8 cellular contexts compared by ENCODE assay signal in the genomic region with DNA sequence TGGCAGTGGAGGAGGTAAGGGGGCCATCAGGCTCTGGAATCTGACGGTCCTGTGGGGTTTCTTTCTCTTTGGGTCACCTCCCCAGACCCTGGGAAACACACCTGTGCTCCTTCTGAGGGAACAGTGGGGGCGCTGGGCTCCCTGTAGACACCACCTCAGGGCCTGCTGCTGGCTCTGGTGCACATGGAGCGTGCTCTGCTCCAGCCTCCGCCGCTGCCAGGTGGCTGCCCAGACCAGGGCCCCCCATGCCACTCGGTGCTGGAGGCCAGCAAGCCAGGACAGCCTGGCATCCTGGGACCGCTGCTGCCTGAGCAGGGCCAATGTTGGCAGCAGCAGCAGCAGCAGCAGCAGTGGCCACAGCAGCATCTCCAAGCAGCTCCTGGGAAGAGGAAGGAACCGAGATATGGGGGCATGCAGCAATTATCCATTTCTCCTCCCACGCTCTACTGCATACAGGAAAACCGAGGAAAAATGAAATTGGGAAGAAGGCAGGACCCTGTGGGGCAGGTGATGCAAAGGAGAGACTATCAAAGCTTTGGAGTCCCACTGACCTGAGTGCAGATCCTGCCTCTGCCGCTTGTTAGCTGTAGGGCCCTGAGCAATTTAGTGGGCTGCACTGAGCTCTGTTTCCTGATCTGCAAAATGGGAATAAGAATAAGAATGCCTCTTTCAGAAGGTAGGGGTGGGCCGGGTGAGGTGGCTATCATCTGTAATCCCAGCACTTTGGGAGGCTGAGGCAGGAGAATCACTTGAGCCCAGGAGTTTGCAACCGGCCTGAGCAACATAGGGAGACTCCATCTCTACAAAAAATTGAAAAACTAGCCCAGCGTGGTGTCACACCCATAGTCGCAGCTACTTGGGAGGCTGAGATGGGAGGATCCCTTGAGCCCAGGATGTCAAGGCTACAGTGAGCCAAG.
DNase-seq lines count a peak whose midpoint lies in the region; ATAC-seq and TF ChIP-seq lines count a peak whose summit lies in the region.

No MANE protein-coding gene starts in this region.

- no peak for ATAC-seq in HG03342 (IDR thresholded peaks at IDR 0.05; ENCODE audit: unreplicated experiment)

- H3K27me3 ChIP-seq in ACC112 (ENCODE audit: insufficient read depth, low read length) = no peaks in the 10 kb centered on the region
- H3K27me3 ChIP-seq in HUES6 (ENCODE audit: control insufficient read depth, insufficient read depth, low read length) = no peaks in the 10 kb centered on the region
- no peaks in the 10 kb centered on the region for H3K27me3 ChIP-seq in muscle layer of duodenum (ENCODE audit: low read depth, low read length)

- H3K9me3 ChIP-seq in HUES6 (ENCODE audit: control insufficient read depth, insufficient read depth, low read depth, low read length) (no peaks in the 10 kb centered on the region), muscle layer of duodenum (ENCODE audit: control insufficient read depth in 1 of 2, low read length in 2 of 2) (no peaks in the 10 kb centered on the region)

- H3K4me3 ChIP-seq in ACC112 (ENCODE audit: low read depth, low read length) (peak overlapping the region; percentile 100), HUES6 (ENCODE audit: low read depth, low read length) (peak overlapping the region; percentile 56), cardiac fibroblast (replicated peaks in 1 of 2; ENCODE audit: low read depth in 2 of 2, low read length in 2 of 2) (peak overlapping the region; percentile 54 to 75), muscle layer of duodenum (ENCODE audit: low read depth in 1 of 2, low read length in 2 of 2) (peak overlapping the region; percentile 78 to 96)

- H3K27ac ChIP-seq in ACC112 (ENCODE audit: low read depth, low read length) = no peak overlapping the region
- H3K27ac ChIP-seq in HUES6 (ENCODE audit: low read depth, low read length) = no peak overlapping the region
- H3K27ac ChIP-seq in muscle layer of duodenum (ENCODE audit: low read length) = peak overlapping the region; percentile 96

- H3K9ac ChIP-seq in HUES6 (ENCODE audit: low read length) = peak overlapping the region; percentile 52

- no peaks in the 10 kb centered on the region for H3K79me2 ChIP-seq in ACC112 (ENCODE audit: control insufficient read depth, insufficient read depth, low read length, unreplicated experiment)

- H2AFZ ChIP-seq in ACC112 (ENCODE audit: low read length, unreplicated experiment) = peak overlapping the region; percentile 90

- peaks cover 7% of the 10 kb centered on the region for H3K4me1 ChIP-seq in ACC112 (ENCODE audit: control insufficient read depth, insufficient read depth, low read length, unreplicated experiment)
- H3K4me1 ChIP-seq in HUES6 (ENCODE audit: control insufficient read depth, insufficient read depth, low read length) = peaks cover 14% of the 10 kb centered on the region; the same call in 1 of the 2 replicates
- peaks cover 4 to 20% of the 10 kb centered on the region in 2 donors for H3K4me1 ChIP-seq in muscle layer of duodenum (ENCODE audit: control insufficient read depth in 1 of 2, insufficient read depth in 2 of 2, low read length in 2 of 2)

- H3K36me3 ChIP-seq in ACC112 (ENCODE audit: insufficient read depth, low read length) (no peaks in the 10 kb centered on the region), HUES6 (ENCODE audit: control insufficient read depth, insufficient read depth, low read length) (no peaks in the 10 kb centered on the region), muscle layer of duodenum (ENCODE audit: control insufficient read depth in 1 of 2, insufficient read depth in 2 of 2, low read length in 2 of 2) (no peaks in the 10 kb centered on the region)

- TF ChIP-seq CTCF in cardiac fibroblast (IDR thresholded peaks at IDR 0.05; ENCODE audit: low read depth, low read length) = no peak

- DNase-seq in cardiac fibroblast (ENCODE audit: low read depth in 2 of 2) = no peak
- no peak for DNase-seq in DMS153 treated with DMSO at 0.1 percent for 48 hours (lab: John Stamatoyannopoulos, UW; ENCODE audit: unreplicated experiment)
- DNase-seq in NCI-H187 treated with DMSO at 0.1 percent for 48 hours (lab: John Stamatoyannopoulos, UW) = no peak
- no peak for DNase-seq in NK-92 (lab: John Stamatoyannopoulos, UW; ENCODE audit: unreplicated experiment)
